ENCODE assay signal across 33 cellular contexts in the genomic region with DNA sequence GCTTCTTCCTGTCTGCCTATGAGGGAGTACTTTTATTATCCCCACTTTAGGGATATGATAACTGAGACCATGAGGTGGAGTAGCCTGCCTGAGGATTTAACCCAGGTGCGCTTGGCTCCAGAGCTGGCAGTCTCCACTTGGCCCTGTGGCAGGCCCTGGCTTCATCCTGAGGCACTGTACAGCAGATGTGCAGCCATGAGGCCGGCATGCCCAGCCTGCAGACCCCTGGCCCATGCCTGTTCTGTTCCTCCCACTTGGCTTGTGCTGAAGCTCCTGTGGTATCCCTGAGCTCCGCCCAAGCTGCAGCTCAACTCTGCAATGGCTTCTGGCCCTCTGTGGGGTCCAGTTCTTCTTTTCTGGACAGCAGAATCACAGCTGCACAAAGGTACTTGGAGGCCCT.
"Had no signal": no experiment of that assay in that cellular context is flagged by ENCODE, and none has a peak within 500 bp of the region (broad histone marks: within the 10 kb centered on the region; RNA-seq: fewer than 3 reads in every experiment).

No MANE protein-coding gene starts in this region.

- H3K9me3 ChIP-seq: adrenal gland, body of pancreas, breast epithelium had no signal

- H3K4me3 ChIP-seq: adrenal gland, body of pancreas, breast epithelium had no signal

- H3K27me3 ChIP-seq: body of pancreas had no signal

- ATAC-seq: activated CD8-positive, alpha-beta T cell treated with anti-CD3 and anti-CD28 coated beads for 36 hours; activated naive CD4-positive, alpha-beta T cell treated with anti-CD3 and anti-CD28 coated beads, Interleukin-2, amount 50 U/mL, for 72 hours; activated T-cell treated with anti-CD3 and anti-CD28 coated beads, Interleukin-2, amount 50 U/mL, for 4 hours; activated T-cell treated with anti-CD3 and anti-CD28 coated beads, Interleukin-2, amount 50 U/mL, for 72 hours; activated T-helper 17 cell treated with anti-CD3 and anti-CD28 coated beads, Interleukin-2, amount 50 U/mL, for 72 hours; body of pancreas had no signal

- DNase-seq: activated B cell treated with CpG ODN at 0.5 μM for 24 hours; activated CD4-positive, alpha-beta memory T cell treated with anti-CD3 and anti-CD28 coated beads for 36 hours; activated CD4-positive, alpha-beta T cell treated with anti-CD3 and anti-CD28 coated beads for 4 hours; activated CD4-positive, alpha-beta T cell treated with anti-CD3 and anti-CD28 coated beads, Interleukin-2, amount 10 ng/mL, durations not matched to agents 24 days and 14 days; activated CD4-positive, alpha-beta T cell treated with anti-CD3 and anti-CD28 coated beads, Interleukin-2, amount 50 U/mL, for 1 hour; activated CD4-positive, alpha-beta T cell treated with anti-CD3 and anti-CD28 coated beads, Interleukin-2, amount 50 U/mL, for 4 hours; activated CD4-positive, CD25-positive, alpha-beta regulatory T cell treated with anti-CD3 and anti-CD28 coated beads, Interleukin-2, amount 50 U/mL, for 72 hours; activated CD8-positive, alpha-beta memory T cell treated with anti-CD3 and anti-CD28 coated beads, Interleukin-2, amount 50 U/mL, for 4 hours; activated CD8-positive, alpha-beta T cell treated with anti-CD3 and anti-CD28 coated beads for 36 hours; activated effector memory CD4-positive, alpha-beta T cell treated with anti-CD3 and anti-CD28 coated beads, Interleukin-2, amount 50 U/mL, for 16 hours; activated gamma-delta T cell treated with Interleukin-2 at 50 U/mL for 16 hours; activated naive CD4-positive, alpha-beta T cell; activated naive CD4-positive, alpha-beta T cell treated with anti-CD3 and anti-CD28 coated beads for 36 hours; activated naive CD4-positive, alpha-beta T cell treated with anti-CD3 and anti-CD28 coated beads, Interleukin-2, amount 50 U/mL, for 16 hours; activated naive CD8-positive, alpha-beta T cell treated with anti-CD3 and anti-CD28 coated beads, Interleukin-2, amount 10 ng/mL, durations not matched to agents 7 days and 5 days; activated T-cell treated with anti-CD3 and anti-CD28 coated beads for 4 hours; activated T-cell treated with anti-CD3 and anti-CD28 coated beads, Interleukin-2, amount 50 U/mL, for 1 hour; activated T-cell treated with anti-CD3 and anti-CD28 coated beads, Interleukin-2, amount 50 U/mL, for 4 hours; activated T-cell treated with anti-CD3 and anti-CD28 coated beads, Interleukin-2, amount 50 U/mL, for 72 hours; adrenal gland; amniotic stem cell; body of pancreas; brain microvascular endothelial cell; caudate nucleus; cerebellar nuclear complex; SW 1271; T-helper 1 cell; T-helper 2 cell; T-helper 9 cell had no signal

- H3K36me3 ChIP-seq: adrenal gland, brain microvascular endothelial cell, breast epithelium had no signal

- H3K4me1 ChIP-seq: adrenal gland, body of pancreas, breast epithelium had no signal

- H3K27ac ChIP-seq: adrenal gland, body of pancreas, brain microvascular endothelial cell, breast epithelium, VCaP had no signal
